ENCODE assay signal across 25 cellular contexts in genomic region chr7:141537906-141538305, GRCh38.
"Had no signal": no experiment of that assay in that cellular context is flagged by ENCODE, and none has a peak within 500 bp of the region (broad histone marks: within the 10 kb centered on the region; RNA-seq: fewer than 3 reads in every experiment).

No MANE protein-coding gene starts in this region.

- H3K36me3 ChIP-seq: colonic mucosa, esophagus muscularis mucosa, esophagus squamous epithelium, gastrocnemius medialis, gastroesophageal sphincter, heart left ventricle, heart right ventricle had no signal

- H3K4me2 ChIP-seq: hepatocyte had no signal

- H3K27me3 ChIP-seq: colonic mucosa, dorsolateral prefrontal cortex, gastrocnemius medialis had no signal

- ATAC-seq: effector memory CD8-positive, alpha-beta T cell; esophagus mucosa; foreskin keratinocyte; gastrocnemius medialis; gastroesophageal sphincter; heart left ventricle; heart right ventricle had no signal

- H3K4me3 ChIP-seq: colonic mucosa, coronary artery, dorsolateral prefrontal cortex, esophagus muscularis mucosa, esophagus squamous epithelium, gastrocnemius medialis, gastroesophageal sphincter, heart left ventricle, heart right ventricle, hepatocyte had no signal

- DNase-seq: colonic mucosa; cortex of kidney; dermis blood vessel endothelial cell; dorsolateral prefrontal cortex; effector CD4-positive, alpha-beta T cell; effector CD8-positive, alpha-beta T cell; effector memory CD4-positive, alpha-beta T cell; effector memory CD8-positive, alpha-beta T cell; endodermal cell; erythroblast; esophagus squamous epithelium; foreskin fibroblast; foreskin keratinocyte; foreskin melanocyte; gastrocnemius medialis; glutamatergic neuron; heart left ventricle; heart right ventricle; hippocampal formation had no signal

- H3K4me1 ChIP-seq: colonic mucosa, foreskin keratinocyte had no signal

- H2AFZ ChIP-seq: hepatocyte had no signal

- H3K27ac ChIP-seq: colonic mucosa, coronary artery, dorsolateral prefrontal cortex, epithelial cell of prostate, esophagus muscularis mucosa, esophagus squamous epithelium, foreskin keratinocyte, gastrocnemius medialis, gastroesophageal sphincter, heart left ventricle, heart right ventricle, hepatocyte had no signal

- H3K9me3 ChIP-seq: colonic mucosa, esophagus muscularis mucosa, esophagus squamous epithelium, gastrocnemius medialis, gastroesophageal sphincter, heart right ventricle had no signal

- H3K79me2 ChIP-seq: hepatocyte had no signal
